8 cellular contexts compared by ENCODE assay signal in genomic region chr10:13348216-13349017, GRCh38. TPM values are rescaled to one million over a fixed set of nuclear protein-coding genes. Genes with fewer than 3 reads are reported as not detected.
A peak's percentile ranks its signal among the peaks of the same experiment; 100 is the strongest.
DNase-seq lines count a peak whose midpoint lies in the region; ATAC-seq and TF ChIP-seq lines count a peak whose summit lies in the region.

Gene SEPHS1 (minus strand): TSS chr10:13348293. CDS start chr10:13344950, 3,343 bp downstream.

- H3K4me3 ChIP-seq in dorsolateral prefrontal cortex = peak within 1 kb of the TSS; percentile 65 to 99 (median 83)
- H3K4me3 ChIP-seq in right lobe of liver = peak within 1 kb of the TSS; percentile 76 to 85 (median 83)

- no peaks in the 10 kb centered on the region for H3K9me3 ChIP-seq in right lobe of liver

- peaks cover 0 to 19% (median 3%) of the 10 kb centered on the region in 4 donors for H3K4me1 ChIP-seq in right lobe of liver

- H3K27ac ChIP-seq in dorsolateral prefrontal cortex (peak within 1 kb of the TSS; percentile 61 to 97 (median 91)), right lobe of liver (peak within 1 kb of the TSS; percentile 88 to 95 (median 95))

- no peaks in the 10 kb centered on the region for H3K36me3 ChIP-seq in right lobe of liver

- H3K27me3 ChIP-seq in dorsolateral prefrontal cortex (peaks cover 0 to 23% (median 0%) of the 10 kb centered on the region in 45 donors), right lobe of liver (no peaks in the 10 kb centered on the region)

- peak; percentile 48 for ATAC-seq in GM18858 (IDR thresholded peaks at IDR 0.05; ENCODE audit: unreplicated experiment)
- peak; percentile 48 for ATAC-seq in HG03066 (IDR thresholded peaks at IDR 0.05; ENCODE audit: low read depth, unreplicated experiment)
- ATAC-seq in right lobe of liver = peak; percentile 70 to 89 (median 86)

- WGBS in right lobe of liver (ENCODE audit: insufficient coverage, low coverage, low lambda C conversion rate, missing lambda C conversion rate) = 0% methylated on average over 20 of the region's 65 CpGs

- peak in 35 of 56 donors; percentile 8 to 53 (median 24) for TF ChIP-seq CTCF in dorsolateral prefrontal cortex (IDR thresholded peaks at IDR 0.05 in 54 of 56, conservative IDR thresholded peaks at IDR 0.05 in 2 of 56; ENCODE audit: low read depth in 1 of 56, partially characterized antibody in 56 of 56)
- peak in 1 of 4 donors; percentile 18 for TF ChIP-seq CTCF in right lobe of liver (IDR thresholded peaks at IDR 0.05)

- TF ChIP-seq POLR2A in right lobe of liver (IDR thresholded peaks at IDR 0.05) = peak; percentile 55

- DNase-seq in AG08395 (ENCODE audit: low spot score) (peak; percentile 72), NCI-H510A treated with DMSO at 0.1 percent for 48 hours (lab: John Stamatoyannopoulos, UW) (peak; percentile 80), dorsolateral prefrontal cortex (peak; percentile 45 to 78 (median 64)), right lobe of liver (peak; percentile 82 to 94 (median 91))
- peak; percentile 69 to 73 for DNase-seq in activated CD4-positive, alpha-beta T cell treated with anti-CD3 and anti-CD28 coated beads, Interleukin-2, amount 50 U/mL, for 4 hours
- peak; percentile 77 to 79 for DNase-seq in stimulated activated CD4-positive, alpha-beta T cell treated with anti-CD3 and anti-CD28 coated beads, Interleukin-4, amount 100 ng/mL, for 4 hours

- intact Hi-C loops in dorsolateral prefrontal cortex (cut with DNase I) = loop anchor here (2.0 to 10.0 kb wide), 4 partner anchors 141 to 1284 kb away; partner anchors contain the start of genes DHTKD1 (in 1 of the 2), MCM10 (in 1 of the 2) and OPTN (in 1 of the 2)
- intact Hi-C loops in right lobe of liver (cut with DNase I) = no loop called here

RNA-seq across cellular contexts. Expression of gene SEPHS1, which starts in this region (rescaled TPM):
- 10 to 100 TPM; 17.7 to 44.5 (median 30.7) TPM for total RNA-seq in dorsolateral prefrontal cortex
- total RNA-seq in right lobe of liver = 10 to 100 TPM; 25.4 to 32.1 (median 29.3) TPM

Comparison
In these comparisons a context has a peak if more than half of its experiments do, and no peak if none do; other contexts are left out.
1. Peak in every context shown above with its lines: DNase-seq, ATAC-seq, H3K4me3 ChIP-seq and H3K27ac ChIP-seq.
2. intact Hi-C loops: an anchor here in dorsolateral prefrontal cortex (2.0 to 10.0 kb wide); none called in right lobe of liver.